Comparison of ENCODE assay signal across 17 cellular contexts in the genomic region with DNA sequence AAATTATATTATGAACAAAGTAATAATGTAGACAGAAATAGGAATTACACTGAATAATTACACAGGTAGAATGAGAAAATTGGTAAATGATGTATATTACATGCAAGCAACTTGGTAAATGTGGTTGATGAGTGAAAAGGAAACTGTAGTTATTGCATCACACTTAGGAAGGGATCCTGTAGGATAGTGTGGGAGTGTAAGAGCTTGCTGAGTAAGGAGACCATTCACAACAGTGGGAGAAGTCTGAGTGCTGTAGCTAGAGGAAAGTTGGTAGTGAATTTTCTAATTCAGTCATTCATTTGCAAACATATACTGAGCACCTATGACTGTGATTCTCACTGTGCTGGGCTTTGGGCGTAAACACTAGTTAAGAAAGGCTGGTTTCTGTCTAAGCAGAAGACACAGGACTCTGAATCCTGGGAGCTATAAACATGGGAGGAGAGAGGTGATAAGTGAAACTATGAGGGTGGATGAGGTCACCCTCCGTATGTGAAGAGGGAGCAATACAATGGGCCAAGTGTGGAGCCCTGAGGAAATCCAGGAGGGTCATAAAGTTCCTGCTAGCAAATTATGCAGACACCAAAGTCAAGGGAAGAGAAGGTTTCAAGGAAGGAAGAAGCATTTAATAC. TPM values are rescaled to one million over a fixed set of nuclear protein-coding genes. Genes with fewer than 3 reads are reported as not detected.
A peak's percentile ranks its signal among the peaks of the same experiment; 100 is the strongest.
DNase-seq lines count a peak whose midpoint lies in the region; ATAC-seq and TF ChIP-seq lines count a peak whose summit lies in the region.
"Had no signal": no experiment of that assay in that cellular context is flagged by ENCODE, and none has a peak within 500 bp of the region (broad histone marks: within the 10 kb centered on the region; RNA-seq: fewer than 3 reads in every experiment).

No MANE protein-coding gene starts in this region.

- no peak for TF ChIP-seq POLR2A in Peyer's patch (IDR thresholded peaks at IDR 0.05)

- H3K4me2 ChIP-seq in smooth muscle cell: peak overlapping the region; percentile 42

- H3K27ac ChIP-seq in Peyer's patch (peak overlapping the region in 3 of 4 donors; percentile 29 to 88 (median 70)), smooth muscle cell (ENCODE audit: low read depth) (no peak overlapping the region)
- H3K27ac ChIP-seq: psoas muscle, SJCRH30 had no signal

- no peak for DNase-seq in activated T-cell treated with anti-CD3 and anti-CD28 coated beads, Interleukin-2, amount 50 U/mL, for 72 hours
- DNase-seq in activated T-cell treated with anti-CD3 and anti-CD28 coated beads for 4 hours: no peak
- peak in 1 of 3 donors; percentile 68 for DNase-seq in Peyer's patch
- DNase-seq in fibroblast of the aortic adventitia (ENCODE audit: low read depth): peak; percentile 59
- DNase-seq in smooth muscle cell (lab: John Stamatoyannopoulos, UW; ENCODE audit: unreplicated experiment): no peak
- DNase-seq in NCI-H1694 (lab: John Stamatoyannopoulos, UW): no peak
- no peak for DNase-seq in activated CD8-positive, alpha-beta T cell treated with anti-CD3 and anti-CD28 coated beads for 36 hours
- no peak for DNase-seq in HK-2 (ENCODE audit: unreplicated experiment)
- DNase-seq: ACHN; activated CD4-positive, alpha-beta T cell treated with anti-CD3 and anti-CD28 coated beads, Interleukin-2, amount 10 ng/mL, durations not matched to agents 24 days and 14 days; hippocampal formation; naive B cell; NCI-H1105 treated with DMSO at 0.1 percent for 48 hours; psoas muscle; SJCRH30; T-helper 9 cell had no signal

- H3K36me3 Mint-ChIP-seq in activated T-cell treated with anti-CD3 and anti-CD28 coated beads, Interleukin-2, amount 50 U/mL, for 72 hours (ENCODE audit: insufficient read depth in 2 of 2): no peaks in the 10 kb centered on the region
- no peaks in the 10 kb centered on the region for H3K36me3 Mint-ChIP-seq in activated CD8-positive, alpha-beta T cell treated with anti-CD3 and anti-CD28 coated beads for 36 hours (ENCODE audit: low read depth)

- ATAC-seq in activated T-cell treated with anti-CD3 and anti-CD28 coated beads, Interleukin-2, amount 50 U/mL, for 72 hours (replicated peaks in 1 of 2): peak; percentile 34 to 58
- ATAC-seq in activated CD8-positive, alpha-beta T cell treated with anti-CD3 and anti-CD28 coated beads for 36 hours: no peak
- ATAC-seq: left lobe of liver, psoas muscle had no signal

- H3K9ac ChIP-seq in smooth muscle cell (ENCODE audit: low read depth): no peak overlapping the region

- H3K4me1 Mint-ChIP-seq in activated T-cell treated with anti-CD3 and anti-CD28 coated beads, Interleukin-2, amount 50 U/mL, for 72 hours (ENCODE audit: low read depth): peaks cover 4% of the 10 kb centered on the region
- H3K4me1 Mint-ChIP-seq in activated CD8-positive, alpha-beta T cell treated with anti-CD3 and anti-CD28 coated beads for 36 hours (ENCODE audit: low read depth): no peaks in the 10 kb centered on the region

- intact Hi-C loops in activated CD8-positive, alpha-beta T cell treated with anti-CD3 and anti-CD28 coated beads for 36 hours (cut with micrococcal nuclease): no loop called here

- WGBS in smooth muscle cell (ENCODE audit: low lambda C conversion rate): 38% methylated on average over 2 of the region's 2 CpGs

- H3K27ac Mint-ChIP-seq in activated T-cell treated with anti-CD3 and anti-CD28 coated beads, Interleukin-2, amount 50 U/mL, for 72 hours: no peak overlapping the region
- H3K27ac Mint-ChIP-seq in activated CD8-positive, alpha-beta T cell treated with anti-CD3 and anti-CD28 coated beads for 36 hours: no peak overlapping the region
- H3K27ac Mint-ChIP-seq: activated CD4-positive, alpha-beta T cell treated with anti-CD3 and anti-CD28 coated beads, Interleukin-2, amount 10 ng/mL, durations not matched to agents 24 days and 14 days; naive B cell had no signal

- H2AFZ ChIP-seq in smooth muscle cell (ENCODE audit: low read depth): no peak overlapping the region

- peaks cover 18% of the 10 kb centered on the region for H3K27me3 Mint-ChIP-seq in activated T-cell treated with anti-CD3 and anti-CD28 coated beads, Interleukin-2, amount 50 U/mL, for 72 hours (ENCODE audit: low read depth)
- peaks cover 22% of the 10 kb centered on the region for H3K27me3 Mint-ChIP-seq in activated CD8-positive, alpha-beta T cell treated with anti-CD3 and anti-CD28 coated beads for 36 hours

- TF ChIP-seq CTCF in Peyer's patch (IDR thresholded peaks at IDR 0.05) (no peak), fibroblast of the aortic adventitia (IDR thresholded peaks at IDR 0.05; ENCODE audit: insufficient read depth, low read length) (no peak), smooth muscle cell (IDR thresholded peaks at IDR 0.05; ENCODE audit: borderline replicate concordance, insufficient read depth, poor library complexity, severe bottlenecking) (no peak)
- no peak for TF ChIP-seq CTCF in activated CD8-positive, alpha-beta T cell treated with anti-CD3 and anti-CD28 coated beads for 36 hours (IDR thresholded peaks at IDR 0.05)

- H3K27me3 ChIP-seq in Peyer's patch: no peaks in the 10 kb centered on the region
- no peaks in the 10 kb centered on the region for H3K27me3 ChIP-seq in smooth muscle cell (ENCODE audit: low read depth)
- H3K27me3 ChIP-seq: SJCRH30 had no signal

- H3K36me3 ChIP-seq in Peyer's patch: no peaks in the 10 kb centered on the region
- H3K36me3 ChIP-seq in smooth muscle cell (ENCODE audit: low read depth): no peaks in the 10 kb centered on the region
- H3K36me3 ChIP-seq: SJCRH30 had no signal

- H3K4me3 Mint-ChIP-seq in activated T-cell treated with anti-CD3 and anti-CD28 coated beads, Interleukin-2, amount 50 U/mL, for 72 hours: no peak overlapping the region
- no peak overlapping the region for H3K4me3 Mint-ChIP-seq in activated CD8-positive, alpha-beta T cell treated with anti-CD3 and anti-CD28 coated beads for 36 hours
- H3K4me3 Mint-ChIP-seq: activated CD4-positive, alpha-beta T cell treated with anti-CD3 and anti-CD28 coated beads, Interleukin-2, amount 10 ng/mL, durations not matched to agents 24 days and 14 days; naive B cell had no signal

- no peaks in the 10 kb centered on the region for H3K79me2 ChIP-seq in smooth muscle cell (ENCODE audit: low read depth)

- no peaks in the 10 kb centered on the region for H3F3A ChIP-seq in smooth muscle cell (ENCODE audit: low read depth)

- CTCF ChIA-PET in activated CD8-positive, alpha-beta T cell treated with anti-CD3 and anti-CD28 coated beads for 36 hours (lab: Charles Lee): interaction anchor here (1.2 kb wide), 1 partner anchor 13 kb away, joined by 4 read pairs; no protein-coding TSS in a partner anchor

- POLR2A ChIA-PET in activated CD8-positive, alpha-beta T cell treated with anti-CD3 and anti-CD28 coated beads for 36 hours (lab: Charles Lee): no interaction called here

- H3K9me3 Mint-ChIP-seq in activated T-cell treated with anti-CD3 and anti-CD28 coated beads, Interleukin-2, amount 50 U/mL, for 72 hours: no peaks in the 10 kb centered on the region
- H3K9me3 Mint-ChIP-seq in activated CD8-positive, alpha-beta T cell treated with anti-CD3 and anti-CD28 coated beads for 36 hours: no peaks in the 10 kb centered on the region
- H3K9me3 Mint-ChIP-seq: activated CD4-positive, alpha-beta T cell treated with anti-CD3 and anti-CD28 coated beads, Interleukin-2, amount 10 ng/mL, durations not matched to agents 24 days and 14 days; naive B cell had no signal

- no peaks in the 10 kb centered on the region for H3K9me3 ChIP-seq in Peyer's patch
- H3K9me3 ChIP-seq in smooth muscle cell (replicated peaks; ENCODE audit: low read depth): no peaks in the 10 kb centered on the region
- H3K9me3 ChIP-seq: psoas muscle, SJCRH30 had no signal

- H3K4me3 ChIP-seq in Peyer's patch (no peak overlapping the region), fibroblast of the aortic adventitia (ENCODE audit: low read depth, low read length) (no peak overlapping the region), smooth muscle cell (no peak overlapping the region)
- H3K4me3 ChIP-seq: psoas muscle, SJCRH30 had no signal

- no peaks in the 10 kb centered on the region for H4K20me1 ChIP-seq in smooth muscle cell (ENCODE audit: low read depth)

- H3K4me1 ChIP-seq in Peyer's patch (no peaks in the 10 kb centered on the region), smooth muscle cell (ENCODE audit: low read depth) (no peaks in the 10 kb centered on the region)
- H3K4me1 ChIP-seq: psoas muscle, SJCRH30 had no signal

RNA-seq across cellular contexts. Expression of gene CPE, which starts 14.2 kb away (rescaled TPM):
- not detected for total RNA-seq in activated T-cell treated with anti-CD3 and anti-CD28 coated beads, Interleukin-2, amount 50 U/mL, for 72 hours
- total RNA-seq in Peyer's patch (10 to 100 TPM; 23.6 to 31.3 (median 25.8) TPM), fibroblast of the aortic adventitia (ENCODE audit: low replicate concordance) (79.4 and 116 TPM in 2 replicates), smooth muscle cell (47.6 and 50.9 TPM in 2 replicates)
- 24.8 and 45.9 TPM in 2 replicates for polyA plus RNA-seq in smooth muscle cell
- not detected for total RNA-seq in activated CD8-positive, alpha-beta T cell treated with anti-CD3 and anti-CD28 coated beads for 36 hours
- total RNA-seq: activated CD4-positive, alpha-beta T cell treated with anti-CD3 and anti-CD28 coated beads, Interleukin-2, amount 10 ng/mL, durations not matched to agents 24 days and 14 days; SJCRH30 had no signal

RNA-seq across cellular contexts. Expression of gene MSMO1, which starts 37.1 kb away (rescaled TPM):
- 10 to 100 TPM; 21.0 to 23.7 TPM for total RNA-seq in activated T-cell treated with anti-CD3 and anti-CD28 coated beads, Interleukin-2, amount 50 U/mL, for 72 hours
- total RNA-seq in Peyer's patch: 100 to 1,000 TPM in 3 of 4 donors, 10 to 100 TPM in 1; 10.7 to 148 (median 111) TPM
- 101 and 141 TPM in 2 replicates for total RNA-seq in fibroblast of the aortic adventitia (ENCODE audit: low replicate concordance)
- total RNA-seq in smooth muscle cell: 218 and 299 TPM in 2 replicates
- polyA plus RNA-seq in smooth muscle cell: 133 and 214 TPM in 2 replicates
- total RNA-seq in activated CD8-positive, alpha-beta T cell treated with anti-CD3 and anti-CD28 coated beads for 36 hours: 10 to 100 TPM; 42.3 to 43.2 TPM

Comparison
In these comparisons a context has a peak if more than half of its experiments do, and no peak if none do; other contexts are left out.
1. RNA of gene CPE, which starts 14.2 kb away (total RNA-seq): 79.4 to 116 TPM in fibroblast of the aortic adventitia, 47.6 to 50.9 TPM in smooth muscle cell and 23.6 to 31.3 TPM in Peyer's patch; not detected in activated T-cell treated with anti-CD3 and anti-CD28 coated beads, Interleukin-2, amount 50 U/mL, for 72 hours and not detected in activated CD8-positive, alpha-beta T cell treated with anti-CD3 and anti-CD28 coated beads for 36 hours; every median in the first group is over 10 times any median in the second.